Comparison of ENCODE assay signal across 22 cellular contexts in the genomic region with DNA sequence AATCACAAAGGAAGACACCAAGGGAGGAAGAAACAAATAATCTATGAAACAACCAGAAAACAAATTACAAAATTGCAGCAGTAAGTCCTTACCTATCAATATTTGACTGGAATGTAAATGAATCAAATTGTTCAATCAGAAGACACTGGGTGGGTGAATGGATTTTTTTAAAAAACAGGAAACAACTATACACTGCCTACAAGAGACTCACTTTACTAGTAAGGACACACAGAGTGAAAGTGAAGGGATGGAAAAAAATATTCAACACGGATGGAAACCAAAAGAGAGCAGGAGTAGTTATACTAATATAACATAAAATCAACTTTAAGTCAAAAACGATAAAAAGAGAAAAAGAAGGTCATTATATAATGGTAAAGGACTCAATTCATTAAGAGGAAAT. TPM values are rescaled to one million over a fixed set of nuclear protein-coding genes. Genes with fewer than 3 reads are reported as not detected.
DNase-seq lines count a peak whose midpoint lies in the region; ATAC-seq, FAIRE-seq and TF ChIP-seq lines count a peak whose summit lies in the region.
"Had no signal": no experiment of that assay in that cellular context is flagged by ENCODE, and none has a peak within 500 bp of the region (broad histone marks: within the 10 kb centered on the region; RNA-seq: fewer than 3 reads in every experiment).

No MANE protein-coding gene starts in this region.

- POLR2A ChIA-PET in activated CD8-positive, alpha-beta T cell treated with anti-CD3 and anti-CD28 coated beads for 36 hours (lab: Charles Lee): no interaction called here
- POLR2A ChIA-PET in activated CD8-positive, alpha-beta T cell treated with anti-CD3 and anti-CD28 coated beads, Interleukin-2, amount 10 ng/mL, durations not matched to agents 7 days and 5 days (lab: Charles Lee): no interaction called here

- no peaks in the 10 kb centered on the region for H3K27me3 ChIP-seq in BLaER1

- no peak overlapping the region for H3K27ac ChIP-seq in BLaER1
- H3K27ac ChIP-seq: A549 had no signal

- peak; percentile 61 for FAIRE-seq in TTC549 (lab: Jason Lieb, UNC)
- FAIRE-seq: GM12891, GM18507 had no signal

- H3K4me1 ChIP-seq in BLaER1: peaks cover 12% of the 10 kb centered on the region

- H3K9me3 ChIP-seq in BLaER1: peaks cover 36% of the 10 kb centered on the region

- intact Hi-C loops in activated CD8-positive, alpha-beta T cell treated with anti-CD3 and anti-CD28 coated beads for 36 hours (cut with micrococcal nuclease): no loop called here

- no peaks in the 10 kb centered on the region for H3K36me3 ChIP-seq in BLaER1

- no peak overlapping the region for H3K4me3 ChIP-seq in BLaER1
- H3K4me3 ChIP-seq: A549, GM23338 had no signal

- peaks cover 10% of the 10 kb centered on the region for H3K4me1 Mint-ChIP-seq in activated CD8-positive, alpha-beta T cell treated with anti-CD3 and anti-CD28 coated beads for 36 hours (ENCODE audit: low read depth)
- H3K4me1 Mint-ChIP-seq in activated CD8-positive, alpha-beta T cell treated with anti-CD3 and anti-CD28 coated beads, Interleukin-2, amount 10 ng/mL, durations not matched to agents 7 days and 5 days (ENCODE audit: low read depth): peaks cover 7% of the 10 kb centered on the region
- H3K4me1 Mint-ChIP-seq in activated naive CD4-positive, alpha-beta T cell treated with anti-CD3 and anti-CD28 coated beads, Interleukin-2, amount 50 U/mL, for 24 hours: peaks cover 7% of the 10 kb centered on the region
- H3K4me1 Mint-ChIP-seq in HFFc6 (ENCODE audit: low read depth): peaks cover 23% of the 10 kb centered on the region
- H3K4me1 Mint-ChIP-seq: GM23338, H9 had no signal

- peaks cover 14% of the 10 kb centered on the region for H3K9me3 Mint-ChIP-seq in activated CD8-positive, alpha-beta T cell treated with anti-CD3 and anti-CD28 coated beads for 36 hours
- peaks cover 27% of the 10 kb centered on the region for H3K9me3 Mint-ChIP-seq in activated CD8-positive, alpha-beta T cell treated with anti-CD3 and anti-CD28 coated beads, Interleukin-2, amount 10 ng/mL, durations not matched to agents 7 days and 5 days (ENCODE audit: insufficient read depth)
- H3K9me3 Mint-ChIP-seq in activated naive CD4-positive, alpha-beta T cell treated with anti-CD3 and anti-CD28 coated beads, Interleukin-2, amount 50 U/mL, for 24 hours: peaks cover 17% of the 10 kb centered on the region
- peaks cover 19% of the 10 kb centered on the region for H3K9me3 Mint-ChIP-seq in HFFc6

- no peak overlapping the region for H3K4me3 Mint-ChIP-seq in activated CD8-positive, alpha-beta T cell treated with anti-CD3 and anti-CD28 coated beads for 36 hours
- no peak overlapping the region for H3K4me3 Mint-ChIP-seq in activated CD8-positive, alpha-beta T cell treated with anti-CD3 and anti-CD28 coated beads, Interleukin-2, amount 10 ng/mL, durations not matched to agents 7 days and 5 days
- H3K4me3 Mint-ChIP-seq in activated naive CD4-positive, alpha-beta T cell treated with anti-CD3 and anti-CD28 coated beads, Interleukin-2, amount 50 U/mL, for 24 hours: no peak overlapping the region
- H3K4me3 Mint-ChIP-seq in HFFc6: no peak overlapping the region
- H3K4me3 Mint-ChIP-seq: GM23338, H9 had no signal

- H3K4me2 ChIP-seq in BLaER1: peak overlapping the region; percentile 4
- H3K4me2 ChIP-seq: A549, GM23338 had no signal

- peak; percentile 58 for ATAC-seq in activated CD8-positive, alpha-beta T cell treated with anti-CD3 and anti-CD28 coated beads for 36 hours
- no peak for ATAC-seq in activated CD8-positive, alpha-beta T cell treated with anti-CD3 and anti-CD28 coated beads, Interleukin-2, amount 10 ng/mL, durations not matched to agents 7 days and 5 days
- ATAC-seq: A549, GM23338 had no signal

- H3K27ac Mint-ChIP-seq in activated CD8-positive, alpha-beta T cell treated with anti-CD3 and anti-CD28 coated beads for 36 hours: no peak overlapping the region
- H3K27ac Mint-ChIP-seq in activated CD8-positive, alpha-beta T cell treated with anti-CD3 and anti-CD28 coated beads, Interleukin-2, amount 10 ng/mL, durations not matched to agents 7 days and 5 days: no peak overlapping the region
- H3K27ac Mint-ChIP-seq in activated naive CD4-positive, alpha-beta T cell treated with anti-CD3 and anti-CD28 coated beads, Interleukin-2, amount 50 U/mL, for 24 hours: peak overlapping the region; percentile 31
- no peak overlapping the region for H3K27ac Mint-ChIP-seq in HFFc6
- H3K27ac Mint-ChIP-seq: GM23338, H9 had no signal

- CTCF ChIA-PET in activated CD8-positive, alpha-beta T cell treated with anti-CD3 and anti-CD28 coated beads for 36 hours (lab: Charles Lee): no interaction called here
- CTCF ChIA-PET in activated CD8-positive, alpha-beta T cell treated with anti-CD3 and anti-CD28 coated beads, Interleukin-2, amount 10 ng/mL, durations not matched to agents 7 days and 5 days (lab: Charles Lee): no interaction called here

- H4K20me1 ChIP-seq in BLaER1: no peaks in the 10 kb centered on the region

- H3K9ac ChIP-seq in BLaER1: no peak overlapping the region

- peaks cover 7% of the 10 kb centered on the region for H3K27me3 Mint-ChIP-seq in activated CD8-positive, alpha-beta T cell treated with anti-CD3 and anti-CD28 coated beads for 36 hours
- peaks cover 7% of the 10 kb centered on the region for H3K27me3 Mint-ChIP-seq in activated CD8-positive, alpha-beta T cell treated with anti-CD3 and anti-CD28 coated beads, Interleukin-2, amount 10 ng/mL, durations not matched to agents 7 days and 5 days (ENCODE audit: low read depth)
- H3K27me3 Mint-ChIP-seq in activated naive CD4-positive, alpha-beta T cell treated with anti-CD3 and anti-CD28 coated beads, Interleukin-2, amount 50 U/mL, for 24 hours: peaks cover 3% of the 10 kb centered on the region
- peaks cover 2% of the 10 kb centered on the region; the same call in 1 of the 2 replicates for H3K27me3 Mint-ChIP-seq in HFFc6 (ENCODE audit: insufficient read depth)

- no peaks in the 10 kb centered on the region for H3K36me3 Mint-ChIP-seq in activated CD8-positive, alpha-beta T cell treated with anti-CD3 and anti-CD28 coated beads for 36 hours (ENCODE audit: low read depth)
- H3K36me3 Mint-ChIP-seq in activated CD8-positive, alpha-beta T cell treated with anti-CD3 and anti-CD28 coated beads, Interleukin-2, amount 10 ng/mL, durations not matched to agents 7 days and 5 days (ENCODE audit: low read depth): no peaks in the 10 kb centered on the region
- H3K36me3 Mint-ChIP-seq in activated naive CD4-positive, alpha-beta T cell treated with anti-CD3 and anti-CD28 coated beads, Interleukin-2, amount 50 U/mL, for 24 hours: peaks cover 7% of the 10 kb centered on the region
- H3K36me3 Mint-ChIP-seq in HFFc6 (ENCODE audit: low read depth): peaks cover under 1% of the 10 kb centered on the region; the same call in 1 of the 2 replicates

- TF ChIP-seq CTCF in activated CD8-positive, alpha-beta T cell treated with anti-CD3 and anti-CD28 coated beads for 36 hours (IDR thresholded peaks at IDR 0.05): no peak
- TF ChIP-seq CTCF in HFFc6 (IDR thresholded peaks at IDR 0.05): no peak

- DNase-seq in activated CD8-positive, alpha-beta T cell treated with anti-CD3 and anti-CD28 coated beads for 36 hours: no peak
- DNase-seq in activated CD8-positive, alpha-beta T cell treated with anti-CD3 and anti-CD28 coated beads, Interleukin-2, amount 10 ng/mL, durations not matched to agents 7 days and 5 days: no peak
- no peak for DNase-seq in activated naive CD4-positive, alpha-beta T cell treated with anti-CD3 and anti-CD28 coated beads, Interleukin-2, amount 50 U/mL, for 16 hours
- DNase-seq in HFFc6 (no peak), UCSD-AML1 (lab: John Stamatoyannopoulos, UW; ENCODE audit: unreplicated experiment) (no peak)
- DNase-seq: 8988T; Calu3; CD4-positive, alpha-beta memory T cell; COR-L47; DMS79 treated with DMSO at 0.1 percent for 48 hours; GF-D8; H9 had no signal

RNA-seq across cellular contexts. Expression of a gene that starts 6.4 kb away (rescaled TPM):
- not detected for total RNA-seq in activated CD8-positive, alpha-beta T cell treated with anti-CD3 and anti-CD28 coated beads for 36 hours
- total RNA-seq in activated CD8-positive, alpha-beta T cell treated with anti-CD3 and anti-CD28 coated beads, Interleukin-2, amount 10 ng/mL, durations not matched to agents 7 days and 5 days: not detected
- not detected for total RNA-seq in HFFc6 (2021; fragmentation: NEBNext Ultra II Directional; extraction: Animal tissue kit (Norgen Biotek cat#: 25700))
- total RNA-seq: Calu3; CD4-positive, alpha-beta memory T cell; Daoy; G401; GM23338; H4; H9 had no signal
